Comparison of ENCODE assay signal across 7 cellular contexts in genomic region chr1:11019358-11019757, GRCh38. TPM values are rescaled to one million over a fixed set of nuclear protein-coding genes. Genes with fewer than 3 reads are reported as not detected.
"Had no signal": no experiment of that assay in that cellular context is flagged by ENCODE, and none has a peak within 500 bp of the region (broad histone marks: within the 10 kb centered on the region; RNA-seq: fewer than 3 reads in every experiment).

No MANE protein-coding gene starts in this region.

RNA-seq across cellular contexts. Expression of gene MASP2, which starts 27.7 kb away (rescaled TPM):
- total RNA-seq: activated B cell treated with CpG ODN at 0.5 μM for 24 hours; activated CD4-positive, alpha-beta memory T cell treated with anti-CD3 and anti-CD28 coated beads for 36 hours; activated CD8-positive, alpha-beta T cell treated with anti-CD3 and anti-CD28 coated beads for 36 hours; activated naive CD8-positive, alpha-beta T cell treated with anti-CD3 and anti-CD28 coated beads, Interleukin-2, amount 10 ng/mL, durations not matched to agents 7 days and 5 days; ascending aorta; bronchial epithelial cell; cardiac muscle cell had no signal
